ENCODE assay signal across 28 cellular contexts in genomic region chr1:101532392-101532791, GRCh38.
"Had no signal": no experiment of that assay in that cellular context is flagged by ENCODE, and none has a peak within 500 bp of the region (broad histone marks: within the 10 kb centered on the region; RNA-seq: fewer than 3 reads in every experiment).

No MANE protein-coding gene starts in this region.

- H3K9me3 Mint-ChIP-seq: natural killer cell; nephron; neural progenitor cell; stimulated activated effector memory CD8-positive, alpha-beta T cell treated with anti-CD3 and anti-CD28 coated beads, Interleukin-12 subunit alpha, Interleukin-12 subunit beta, amount 100 ng/mL, for 72 hours; stimulated activated naive CD8-positive, alpha-beta T cell treated with anti-CD3 and anti-CD28 coated beads, Interleukin-15, Interleukin-2, amounts not matched to agents 100 ng/mL and 50 ng/mL, for 24 hours; type B pancreatic cell had no signal

- H3K27ac Mint-ChIP-seq: natural killer cell; nephron; neural progenitor cell; progenitor cell of endocrine pancreas; stimulated activated effector memory CD8-positive, alpha-beta T cell treated with anti-CD3 and anti-CD28 coated beads, Interleukin-12 subunit alpha, Interleukin-12 subunit beta, amount 100 ng/mL, for 72 hours; stimulated activated naive B cell treated with anti-CD40 and anti-IgM and Interleukin-4, amounts not matched to agents 10 μg/mL and 1 μg/mL and 100 μg/mL, for 72 hours; stimulated activated naive CD8-positive, alpha-beta T cell treated with anti-CD3 and anti-CD28 coated beads, Interleukin-15, Interleukin-2, amounts not matched to agents 100 ng/mL and 50 ng/mL, for 24 hours; type B pancreatic cell had no signal

- H3K27me3 Mint-ChIP-seq: progenitor cell of endocrine pancreas, type B pancreatic cell had no signal

- H3K9ac ChIP-seq: neural progenitor cell, parathyroid adenoma had no signal

- H3K4me3 Mint-ChIP-seq: natural killer cell; nephron; neural progenitor cell; stimulated activated effector memory CD8-positive, alpha-beta T cell treated with anti-CD3 and anti-CD28 coated beads, Interleukin-12 subunit alpha, Interleukin-12 subunit beta, amount 100 ng/mL, for 72 hours; stimulated activated naive B cell treated with anti-CD40 and anti-IgM and Interleukin-4, amounts not matched to agents 10 μg/mL and 1 μg/mL and 100 μg/mL, for 72 hours; stimulated activated naive CD8-positive, alpha-beta T cell treated with anti-CD3 and anti-CD28 coated beads, Interleukin-15, Interleukin-2, amounts not matched to agents 100 ng/mL and 50 ng/mL, for 24 hours; type B pancreatic cell had no signal

- H3K4me1 ChIP-seq: neural progenitor cell, parathyroid adenoma, psoas muscle, right lobe of liver, stomach, thyroid gland, tibial nerve, upper lobe of right lung, uterus had no signal

- ATAC-seq: natural killer cell; psoas muscle; right cardiac atrium; right lobe of liver; stimulated activated effector memory CD8-positive, alpha-beta T cell treated with anti-CD3 and anti-CD28 coated beads, Interleukin-12 subunit alpha, Interleukin-12 subunit beta, amount 100 ng/mL, for 72 hours; stimulated activated naive B cell treated with anti-CD40 and anti-IgM and Interleukin-4, amounts not matched to agents 10 μg/mL and 1 μg/mL and 100 μg/mL, for 72 hours; upper lobe of right lung had no signal

- DNase-seq: natural killer cell; occipital lobe; ovary; posterior cingulate gyrus; psoas muscle; right cardiac atrium; right lobe of liver; sigmoid colon; small intestine; stimulated activated CD4-positive, alpha-beta T cell treated with anti-CD3 and anti-CD28 coated beads, Interleukin-15, amount 100 ng/mL, for 24 hours; stimulated activated CD4-positive, alpha-beta T cell treated with anti-CD3 and anti-CD28 coated beads, Interleukin-2, amount 100 ng/mL, for 24 hours; stimulated activated CD4-positive, alpha-beta T cell treated with anti-CD3 and anti-CD28 coated beads, Interleukin-2, amount 100 ng/mL, for 48 hours; stimulated activated CD4-positive, alpha-beta T cell treated with anti-CD3 and anti-CD28 coated beads, Interleukin-4, amount 100 ng/mL, for 24 hours; stimulated activated naive B cell treated with anti-CD40 and anti-IgM and Interleukin-4, amounts not matched to agents 10 μg/mL and 1 μg/mL and 100 μg/mL, for 72 hours; stimulated activated naive CD4-positive, alpha-beta T cell treated with Interleukin-2 at 50 U/mL for 16 hours; stomach; thyroid gland; upper lobe of right lung; uterus had no signal

- H3K4me2 ChIP-seq: neural progenitor cell had no signal

- H3K4me3 ChIP-seq: neural progenitor cell, ovary, psoas muscle, right lobe of liver, sigmoid colon, stomach, thoracic aorta, thyroid gland, tibial nerve, upper lobe of right lung, uterus had no signal

- H3K36me3 Mint-ChIP-seq: natural killer cell; neural progenitor cell; stimulated activated effector memory CD8-positive, alpha-beta T cell treated with anti-CD3 and anti-CD28 coated beads, Interleukin-12 subunit alpha, Interleukin-12 subunit beta, amount 100 ng/mL, for 72 hours; stimulated activated naive B cell treated with anti-CD40 and anti-IgM and Interleukin-4, amounts not matched to agents 10 μg/mL and 1 μg/mL and 100 μg/mL, for 72 hours; type B pancreatic cell had no signal

- H3K4me1 Mint-ChIP-seq: natural killer cell; nephron; neural progenitor cell; stimulated activated effector memory CD8-positive, alpha-beta T cell treated with anti-CD3 and anti-CD28 coated beads, Interleukin-12 subunit alpha, Interleukin-12 subunit beta, amount 100 ng/mL, for 72 hours; stimulated activated naive B cell treated with anti-CD40 and anti-IgM and Interleukin-4, amounts not matched to agents 10 μg/mL and 1 μg/mL and 100 μg/mL, for 72 hours had no signal

- H3K9me3 ChIP-seq: ovary, psoas muscle, right lobe of liver, sigmoid colon, thoracic aorta, thyroid gland, upper lobe of right lung, uterus had no signal

- H3K27me3 ChIP-seq: neural progenitor cell, ovary, right lobe of liver, sigmoid colon, thyroid gland, tibial nerve, upper lobe of right lung, uterus had no signal

- H3K27ac ChIP-seq: neural progenitor cell, ovary, parathyroid adenoma, psoas muscle, right lobe of liver, sigmoid colon, stomach, thoracic aorta, thyroid gland, tibial nerve, upper lobe of right lung, uterus had no signal

- H3K36me3 ChIP-seq: neural progenitor cell, ovary, right lobe of liver, sigmoid colon, stomach, thoracic aorta, thyroid gland, tibial nerve, upper lobe of right lung, uterus had no signal
